Comparison of ENCODE assay signal across 13 cellular contexts in genomic region chr20:64225828-64226598, GRCh38.
"Had no signal": no experiment of that assay in that cellular context is flagged by ENCODE, and none has a peak within 500 bp of the region (broad histone marks: within the 10 kb centered on the region; RNA-seq: fewer than 3 reads in every experiment).

No MANE protein-coding gene starts in this region.

- H3K9me3 Mint-ChIP-seq: activated naive CD4-positive, alpha-beta T cell treated with anti-CD3 and anti-CD28 coated beads for 36 hours; activated T-helper 17 cell treated with anti-CD3 and anti-CD28 coated beads, Interleukin-2, amount 50 U/mL, for 72 hours; natural killer cell had no signal

- H3K4me3 ChIP-seq: cardiac muscle cell, colonic mucosa, hepatocyte, skin epidermis had no signal

- H3K27me3 ChIP-seq: cardiac muscle cell, hepatocyte had no signal

- H3K4me3 Mint-ChIP-seq: activated naive CD4-positive, alpha-beta T cell treated with anti-CD3 and anti-CD28 coated beads for 36 hours; activated T-helper 17 cell treated with anti-CD3 and anti-CD28 coated beads, Interleukin-2, amount 50 U/mL, for 72 hours; natural killer cell had no signal

- H3K4me1 Mint-ChIP-seq: natural killer cell had no signal

- ATAC-seq: activated CD4-positive, CD25-positive, alpha-beta regulatory T cell treated with anti-CD3 and anti-CD28 coated beads, Interleukin-2, amount 50 U/mL, for 24 hours; activated T-helper 17 cell treated with anti-CD3 and anti-CD28 coated beads, Interleukin-2, amount 50 U/mL, for 72 hours; esophagus mucosa; natural killer cell had no signal

- H3K27ac ChIP-seq: cardiac muscle cell, colonic mucosa had no signal

- H3K9me3 ChIP-seq: colonic mucosa had no signal

- DNase-seq: activated CD4-positive, alpha-beta T cell treated with anti-CD3 and anti-CD28 coated beads, Interleukin-2, amount 50 U/mL, for 1 hour; activated naive CD4-positive, alpha-beta T cell treated with anti-CD3 and anti-CD28 coated beads for 36 hours; colonic mucosa; mesendoderm; natural killer cell; nucleus accumbens; retina had no signal

- H3K27me3 Mint-ChIP-seq: activated T-helper 17 cell treated with anti-CD3 and anti-CD28 coated beads, Interleukin-2, amount 50 U/mL, for 72 hours had no signal

- H3K27ac Mint-ChIP-seq: activated naive CD4-positive, alpha-beta T cell treated with anti-CD3 and anti-CD28 coated beads for 36 hours; activated T-helper 17 cell treated with anti-CD3 and anti-CD28 coated beads, Interleukin-2, amount 50 U/mL, for 72 hours; natural killer cell had no signal

- H3K36me3 Mint-ChIP-seq: natural killer cell had no signal

- H3K36me3 ChIP-seq: cardiac muscle cell, colonic mucosa had no signal
